Comparison of ENCODE assay signal across 8 cellular contexts in the genomic region with DNA sequence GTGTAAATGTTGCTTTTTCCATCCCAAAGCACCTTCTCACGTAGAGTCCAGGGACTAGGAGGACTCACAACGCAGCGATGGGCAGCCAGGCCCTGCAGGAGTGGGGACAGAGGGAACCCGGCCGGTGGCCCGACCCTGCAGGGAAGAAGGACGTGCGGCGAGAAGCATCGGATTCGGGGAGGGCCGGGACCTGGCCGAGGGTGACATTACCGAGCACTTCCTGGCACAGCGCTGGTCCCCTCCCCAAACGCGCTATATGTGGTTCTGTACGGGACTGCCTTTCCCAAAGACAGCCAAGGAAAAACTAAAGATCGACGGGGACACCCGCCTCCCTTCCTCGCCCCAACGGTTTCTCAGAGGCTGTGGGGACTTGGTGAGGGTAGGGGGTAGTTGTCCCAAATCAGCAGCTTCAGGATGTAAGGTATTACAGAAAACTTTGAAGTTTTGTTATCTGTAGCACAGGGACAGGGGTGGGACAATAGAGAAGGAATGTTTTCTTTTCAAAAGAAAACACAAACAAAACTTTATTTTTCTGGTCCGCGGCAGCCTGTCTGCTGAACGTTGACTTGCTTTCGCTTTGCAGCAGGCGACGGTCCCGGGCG. TPM values are rescaled to one million over a fixed set of nuclear protein-coding genes. Genes with fewer than 3 reads are reported as not detected.
A peak's percentile ranks its signal among the peaks of the same experiment; 100 is the strongest.
DNase-seq lines count a peak whose midpoint lies in the region; ATAC-seq lines count a peak whose summit lies in the region.

No MANE protein-coding gene starts in this region.

- peak overlapping the region; percentile 78 to 87 for H3K4me3 ChIP-seq in CD4-positive, alpha-beta memory T cell (ENCODE audit: low read length in 2 of 2)

- H3K36me3 ChIP-seq in CD4-positive, alpha-beta memory T cell (ENCODE audit: insufficient read depth, low read length): no peaks in the 10 kb centered on the region
- H3K36me3 ChIP-seq in KOPT-K1 (ENCODE audit: insufficient read depth, low read length): no peaks in the 10 kb centered on the region

- H3K27me3 ChIP-seq in CD4-positive, alpha-beta memory T cell (ENCODE audit: insufficient read depth, low read length): no peaks in the 10 kb centered on the region

- peaks cover 3 to 17% of the 10 kb centered on the region in 2 donors for H3K36me3 Mint-ChIP-seq in CD4-positive, alpha-beta memory T cell
- H3K36me3 Mint-ChIP-seq in activated T-cell treated with anti-CD3 and anti-CD28 coated beads, Interleukin-2, amount 50 U/mL, for 4 hours (ENCODE audit: insufficient read depth): no peaks in the 10 kb centered on the region
- H3K36me3 Mint-ChIP-seq in natural killer cell treated with Interleukin-12 subunit alpha and Interleukin-12 subunit beta and Interleukin-15 and Interleukin-18, amount 100 ng/mL, for 72 hours: no peaks in the 10 kb centered on the region

- intact Hi-C loops in CD4-positive, alpha-beta memory T cell (cut with micrococcal nuclease): loop anchor here (2.0 to 10.0 kb wide), 3 partner anchors 14 to 128 kb away; no protein-coding TSS in a partner anchor

- CTCF ChIA-PET in CD4-positive, alpha-beta memory T cell (lab: Charles Lee; ENCODE audit: partially characterized antibody): interaction anchor here (0.7 to 2.6 kb wide), 10 partner anchors 12 to 543 kb away, joined by 3 to 10 read pairs (median 4); no protein-coding TSS in a partner anchor

- peak in 1 of 2 donors; percentile 9 for ATAC-seq in activated T-cell treated with anti-CD3 and anti-CD28 coated beads, Interleukin-2, amount 50 U/mL, for 4 hours
- ATAC-seq in natural killer cell treated with Interleukin-12 subunit alpha and Interleukin-12 subunit beta and Interleukin-15 and Interleukin-18, amount 100 ng/mL, for 72 hours: peak in 1 of 2 donors; percentile 8

- H3K27ac Mint-ChIP-seq in CD4-positive, alpha-beta memory T cell: peak overlapping the region; percentile 94 to 99 (median 96)
- peak overlapping the region; percentile 51 to 75 for H3K27ac Mint-ChIP-seq in natural killer cell treated with Interleukin-12 subunit alpha and Interleukin-12 subunit beta and Interleukin-15 and Interleukin-18, amount 100 ng/mL, for 72 hours

- H3K27me3 Mint-ChIP-seq in CD4-positive, alpha-beta memory T cell: no peaks in the 10 kb centered on the region
- no peaks in the 10 kb centered on the region for H3K27me3 Mint-ChIP-seq in activated T-cell treated with anti-CD3 and anti-CD28 coated beads, Interleukin-2, amount 50 U/mL, for 4 hours (ENCODE audit: low read depth)
- H3K27me3 Mint-ChIP-seq in natural killer cell treated with Interleukin-12 subunit alpha and Interleukin-12 subunit beta and Interleukin-15 and Interleukin-18, amount 100 ng/mL, for 72 hours: no peaks in the 10 kb centered on the region

- peaks cover 0 to 2% (median 0%) of the 10 kb centered on the region in 8 donors for H3K9me3 Mint-ChIP-seq in CD4-positive, alpha-beta memory T cell
- no peaks in the 10 kb centered on the region for H3K9me3 Mint-ChIP-seq in activated T-cell treated with anti-CD3 and anti-CD28 coated beads, Interleukin-2, amount 50 U/mL, for 4 hours
- H3K9me3 Mint-ChIP-seq in natural killer cell treated with Interleukin-12 subunit alpha and Interleukin-12 subunit beta and Interleukin-15 and Interleukin-18, amount 100 ng/mL, for 72 hours: no peaks in the 10 kb centered on the region

- POLR2A ChIA-PET in CD4-positive, alpha-beta memory T cell (lab: Charles Lee; ENCODE audit: partially characterized antibody): interaction anchor here (0.6 to 4.9 kb wide), 31 partner anchors 8 to 485 kb away, joined by 3 to 72 read pairs (median 5); no protein-coding TSS in a partner anchor

- peaks cover 32% of the 10 kb centered on the region for H3K4me1 ChIP-seq in CD4-positive, alpha-beta memory T cell (ENCODE audit: insufficient read depth, low read length)

- H3K4me1 Mint-ChIP-seq in CD4-positive, alpha-beta memory T cell: peaks cover 12 to 43% (median 22%) of the 10 kb centered on the region in 4 donors
- H3K4me1 Mint-ChIP-seq in activated T-cell treated with anti-CD3 and anti-CD28 coated beads, Interleukin-2, amount 50 U/mL, for 4 hours (ENCODE audit: low read depth): peaks cover 29% of the 10 kb centered on the region
- H3K4me1 Mint-ChIP-seq in natural killer cell treated with Interleukin-12 subunit alpha and Interleukin-12 subunit beta and Interleukin-15 and Interleukin-18, amount 100 ng/mL, for 72 hours (ENCODE audit: low read depth in 2 of 2): peaks cover 18 to 25% of the 10 kb centered on the region in 2 donors

- DNase-seq in CD4-positive, alpha-beta memory T cell: peak in 2 of 5 donors; percentile 50 to 62
- peak; percentile 26 for DNase-seq in activated T-cell treated with anti-CD3 and anti-CD28 coated beads, Interleukin-2, amount 50 U/mL, for 4 hours
- peak; percentile 12 for DNase-seq in fibroblast of gingiva (ENCODE audit: low read depth)
- no peak for DNase-seq in natural killer cell treated with Interleukin-12 subunit alpha and Interleukin-12 subunit beta and Interleukin-15 and Interleukin-18, amount 100 ng/mL, for 72 hours (ENCODE audit: low spot score)
- DNase-seq in HCEC 1CT: no peak
- no peak for DNase-seq in NCI-H2171 treated with DMSO at 0.1 percent for 48 hours (lab: John Stamatoyannopoulos, UW)
- no peak for DNase-seq in COR-L47 (lab: John Stamatoyannopoulos, UW)

- no peaks in the 10 kb centered on the region for H3K9me3 ChIP-seq in CD4-positive, alpha-beta memory T cell (ENCODE audit: control insufficient read depth in 1 of 2, low read length in 2 of 2)
- no peaks in the 10 kb centered on the region for H3K9me3 ChIP-seq in KOPT-K1 (ENCODE audit: insufficient read depth, low read length, poor library complexity, severe bottlenecking)

- H3K27ac ChIP-seq in CD4-positive, alpha-beta memory T cell (ENCODE audit: low read depth, low read length): peak overlapping the region; percentile 90
- H3K27ac ChIP-seq in KOPT-K1 (ENCODE audit: low read depth, low read length, poor library complexity, severe bottlenecking): peak overlapping the region; percentile 51

- peak overlapping the region; percentile 92 to 96 (median 94) for H3K4me3 Mint-ChIP-seq in CD4-positive, alpha-beta memory T cell
- peak overlapping the region; percentile 88 for H3K4me3 Mint-ChIP-seq in activated T-cell treated with anti-CD3 and anti-CD28 coated beads, Interleukin-2, amount 50 U/mL, for 4 hours
- H3K4me3 Mint-ChIP-seq in natural killer cell treated with Interleukin-12 subunit alpha and Interleukin-12 subunit beta and Interleukin-15 and Interleukin-18, amount 100 ng/mL, for 72 hours: peak overlapping the region; percentile 84

RNA-seq across cellular contexts. Expression of a gene that starts 0.9 kb away (rescaled TPM):
- total RNA-seq in CD4-positive, alpha-beta memory T cell: 100 to 1,000 TPM; 139 to 146 TPM
- polyA plus RNA-seq in CD4-positive, alpha-beta memory T cell: 10 to 100 TPM; 41.6 to 79.8 TPM
- 10 to 100 TPM; 18.2 to 19.1 (median 18.6) TPM for total RNA-seq in activated T-cell treated with anti-CD3 and anti-CD28 coated beads, Interleukin-2, amount 50 U/mL, for 4 hours
- 10 to 100 TPM; 11.1 to 16.3 TPM for total RNA-seq in natural killer cell treated with Interleukin-12 subunit alpha and Interleukin-12 subunit beta and Interleukin-15 and Interleukin-18, amount 100 ng/mL, for 72 hours

Comparison
In these comparisons a context has a peak if more than half of its experiments do, and no peak if none do; other contexts are left out.
1. DNase-seq: peak in activated T-cell treated with anti-CD3 and anti-CD28 coated beads, Interleukin-2, amount 50 U/mL, for 4 hours (single experiment) and fibroblast of gingiva (single experiment); none in natural killer cell treated with Interleukin-12 subunit alpha and Interleukin-12 subunit beta and Interleukin-15 and Interleukin-18, amount 100 ng/mL, for 72 hours (single experiment), HCEC 1CT (single experiment), NCI-H2171 treated with DMSO at 0.1 percent for 48 hours (single experiment) and COR-L47 (single experiment).
2. RNA of a gene that starts 0.9 kb away (total RNA-seq): 139 to 146 TPM in CD4-positive, alpha-beta memory T cell; 18.2 to 19.1 TPM in activated T-cell treated with anti-CD3 and anti-CD28 coated beads, Interleukin-2, amount 50 U/mL, for 4 hours and 11.1 to 16.3 TPM in natural killer cell treated with Interleukin-12 subunit alpha and Interleukin-12 subunit beta and Interleukin-15 and Interleukin-18, amount 100 ng/mL, for 72 hours; every median in the first group is over 4 times any median in the second.
3. Peak in every context shown above with its lines, with median percentiles within 50 percentile points of each other: H3K4me3 Mint-ChIP-seq.